9 cellular contexts compared by ENCODE assay signal in the genomic region with DNA sequence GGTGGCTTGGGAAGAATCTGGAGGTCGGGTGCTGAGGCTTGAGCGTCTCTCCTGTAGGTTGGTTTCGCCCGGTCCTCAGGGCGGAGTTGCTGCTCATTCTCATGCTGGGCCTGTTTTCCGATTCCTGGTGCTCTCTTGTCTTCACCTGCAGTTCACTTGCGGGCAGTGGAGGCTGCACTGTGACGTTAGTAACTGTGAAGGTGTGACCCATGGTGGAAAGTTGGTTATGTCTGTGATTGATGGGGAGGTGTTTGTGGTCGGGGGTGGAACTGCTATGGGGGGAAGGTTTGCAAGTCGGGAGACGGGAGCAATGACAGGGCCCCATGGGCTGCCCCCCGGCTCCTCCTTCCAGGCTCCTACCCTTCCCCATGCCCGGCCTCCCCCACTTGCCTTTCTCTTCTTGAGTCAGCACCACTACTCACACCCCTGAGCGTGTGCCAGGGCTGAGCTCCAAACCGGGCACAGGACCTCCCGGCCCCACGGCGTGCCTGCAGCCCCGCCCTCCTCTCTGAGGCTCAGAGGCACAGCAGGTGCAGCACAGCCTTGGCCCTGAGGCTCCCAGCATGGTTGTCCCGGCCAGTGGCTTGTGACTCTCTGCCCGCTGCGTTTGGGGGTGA.
DNase-seq lines count a peak whose midpoint lies in the region; ATAC-seq, FAIRE-seq and TF ChIP-seq lines count a peak whose summit lies in the region.
"Had no signal": no experiment of that assay in that cellular context is flagged by ENCODE, and none has a peak within 500 bp of the region (broad histone marks: within the 10 kb centered on the region; RNA-seq: fewer than 3 reads in every experiment).

No MANE protein-coding gene starts in this region.

- H3K4me3 Mint-ChIP-seq in CD14-positive monocyte: peak overlapping the region; percentile 15 to 49
- H3K4me3 Mint-ChIP-seq in naive thymus-derived CD8-positive, alpha-beta T cell: peak overlapping the region in 5 of 10 donors; percentile 40 to 79 (median 55)

- H3K27ac Mint-ChIP-seq in CD14-positive monocyte: peak overlapping the region; percentile 34 to 100 (median 98)
- H3K27ac Mint-ChIP-seq in naive thymus-derived CD8-positive, alpha-beta T cell: peak overlapping the region in 6 of 10 donors; percentile 35 to 91 (median 78)

- TF ChIP-seq CTCF in CD14-positive monocyte (IDR thresholded peaks at IDR 0.05): no peak

- peaks cover 34% of the 10 kb centered on the region for H3K4me1 Mint-ChIP-seq in CD14-positive monocyte
- H3K4me1 Mint-ChIP-seq in naive thymus-derived CD8-positive, alpha-beta T cell: peaks cover 7 to 37% (median 32%) of the 10 kb centered on the region in 4 donors

- TF ChIP-seq POLR2A in H54 (IDR thresholded peaks at IDR 0.05; ENCODE audit: low read depth, low read length): no peak

- H3K9me3 Mint-ChIP-seq in CD14-positive monocyte: no peaks in the 10 kb centered on the region
- peaks cover 0 to 1% (median 0%) of the 10 kb centered on the region in 9 donors for H3K9me3 Mint-ChIP-seq in naive thymus-derived CD8-positive, alpha-beta T cell

- ATAC-seq in naive thymus-derived CD8-positive, alpha-beta T cell: no peak

- FAIRE-seq in H54 (lab: Jason Lieb, UNC): peak; percentile 6

- DNase-seq in CD14-positive monocyte (ENCODE audit: low spot score) (peak; percentile 46), H54 (ENCODE audit: insufficient read length, low spot score) (no peak), ecto neural progenitor cell (ENCODE audit: low spot score) (peak; percentile 44), D341Med (ENCODE audit: low spot score) (no peak), DMS79 (lab: John Stamatoyannopoulos, UW) (no peak)
- DNase-seq in naive thymus-derived CD8-positive, alpha-beta T cell: peak in 1 of 10 donors; percentile 64
- no peak for DNase-seq in activated CD4-positive, alpha-beta T cell treated with anti-CD3 and anti-CD28 coated beads for 48 hours
- DNase-seq in activated CD4-positive, alpha-beta T cell treated with anti-CD3 and anti-CD28 coated beads, Interleukin-2, amount 50 U/mL, for 1 hour: no peak
- DNase-seq: esophagus squamous epithelium had no signal

- peaks cover 32 to 63% of the 10 kb centered on the region in 2 donors for H3K36me3 Mint-ChIP-seq in CD14-positive monocyte
- peaks cover 0 to 4% (median 2%) of the 10 kb centered on the region in 3 donors for H3K36me3 Mint-ChIP-seq in naive thymus-derived CD8-positive, alpha-beta T cell

- intact Hi-C loops in CD14-positive monocyte (cut with micrococcal nuclease): no loop called here

- H3K27me3 Mint-ChIP-seq in CD14-positive monocyte (ENCODE audit: low read depth in 3 of 3): peaks cover 0 to 4% (median 3%) of the 10 kb centered on the region in 3 donors
- H3K27me3 Mint-ChIP-seq in naive thymus-derived CD8-positive, alpha-beta T cell: no peaks in the 10 kb centered on the region

- POLR2A ChIA-PET in naive thymus-derived CD8-positive, alpha-beta T cell (lab: Charles Lee): no interaction called here

Comparison
In these comparisons a context has a peak if more than half of its experiments do, and no peak if none do; other contexts are left out.
1. DNase-seq: peak in CD14-positive monocyte (single experiment) and ecto neural progenitor cell (single experiment); none in H54 (single experiment), D341Med (single experiment), activated CD4-positive, alpha-beta T cell treated with anti-CD3 and anti-CD28 coated beads for 48 hours (single experiment), activated CD4-positive, alpha-beta T cell treated with anti-CD3 and anti-CD28 coated beads, Interleukin-2, amount 50 U/mL, for 1 hour (single experiment) and DMS79 (single experiment).